In the genomic region with DNA sequence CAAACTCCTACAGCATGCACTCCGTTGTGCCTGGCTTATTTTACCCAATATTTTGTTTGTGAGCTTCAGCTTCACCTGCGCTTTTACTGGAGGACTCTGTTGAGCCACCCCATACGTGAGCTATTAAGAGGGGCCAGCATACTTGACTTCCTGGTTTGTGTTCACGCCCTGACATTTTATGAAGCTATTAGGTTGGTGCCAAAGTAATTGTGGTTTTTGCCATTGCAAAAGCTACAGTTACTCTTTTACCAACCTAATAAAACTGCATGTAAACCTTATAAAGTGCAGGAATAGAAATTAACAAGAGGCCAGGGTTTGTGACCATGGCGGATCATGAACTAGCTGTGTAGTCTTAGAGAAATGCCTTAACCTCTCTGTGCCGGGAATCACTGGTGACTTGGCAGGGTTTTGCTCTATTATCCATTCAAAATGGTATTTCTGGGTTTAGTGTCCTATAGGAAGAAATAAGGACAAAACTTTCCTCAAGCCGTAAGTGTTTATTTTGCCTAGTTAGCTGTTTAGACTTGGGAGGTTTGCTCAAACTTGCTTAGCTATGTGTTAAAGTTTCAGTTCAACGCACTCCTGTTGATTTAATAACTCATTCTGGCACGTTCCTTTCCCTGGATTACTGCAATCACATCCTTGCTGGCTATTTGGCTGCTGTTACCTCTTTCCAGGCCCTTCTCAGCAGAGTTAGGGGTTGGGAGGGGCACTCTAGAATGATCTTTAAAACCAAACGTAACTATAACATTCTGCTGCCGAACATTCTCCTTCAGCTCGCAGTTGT, we compare ENCODE assay signal across 21 cellular contexts.
DNase-seq lines count a peak whose midpoint lies in the region; ATAC-seq and TF ChIP-seq lines count a peak whose summit lies in the region.
"Had no signal": no experiment of that assay in that cellular context is flagged by ENCODE, and none has a peak within 500 bp of the region (broad histone marks: within the 10 kb centered on the region; RNA-seq: fewer than 3 reads in every experiment).

No MANE protein-coding gene starts in this region.

- WGBS in esophagus muscularis mucosa: 59% methylated on average over 12 of the region's 12 CpGs

- no peaks in the 10 kb centered on the region for H3K27me3 ChIP-seq in esophagus muscularis mucosa
- H3K27me3 ChIP-seq: BLaER1 treated with 17β-estradiol and CSF1 and Interleukin-3, amounts not matched to agents 10 nM and 100 nM had no signal

- peak; percentile 4 for DNase-seq in HT-29 (ENCODE audit: low spot score)
- DNase-seq in RWPE1 (ENCODE audit: low spot score): no peak
- DNase-seq in esophagus muscularis mucosa (ENCODE audit: extremely low spot score): peak; percentile 19
- DNase-seq in islet precursor cell: no peak
- DNase-seq in GM10266 (ENCODE audit: extremely low spot score): no peak
- no peak for DNase-seq in activated T-cell treated with anti-CD3 and anti-CD28 coated beads, Interleukin-2, amount 50 U/mL, for 1 hour
- DNase-seq: 8988T; H9; NCI-H1092 treated with DMSO at 0.1 percent for 48 hours; NCI-H1436 treated with DMSO at 0.1 percent for 48 hours; NCI-H2029; NCI-H2171 treated with DMSO at 0.1 percent for 48 hours; NCI-H446; NCI-H774; NK-92 treated with Interleukin-12 subunit alpha and Interleukin-12 subunit beta, amount 100 ng/mL, for 24 hours had no signal

- no peaks in the 10 kb centered on the region for H3K4me1 ChIP-seq in esophagus muscularis mucosa
- H3K4me1 ChIP-seq: BLaER1 treated with 17β-estradiol and CSF1 and Interleukin-3, amounts not matched to agents 10 nM and 100 nM had no signal

- H3K4me3 Mint-ChIP-seq in activated T-helper 17 cell treated with anti-CD3 and anti-CD28 coated beads, Interleukin-2, amount 50 U/mL, for 72 hours: no peak overlapping the region
- H3K4me3 Mint-ChIP-seq: H9 had no signal

- no peak overlapping the region for H3K4me3 ChIP-seq in esophagus muscularis mucosa
- H3K4me3 ChIP-seq: BLaER1 treated with 17β-estradiol and CSF1 and Interleukin-3, amounts not matched to agents 10 nM and 100 nM; K562 had no signal

- peaks cover under 1% of the 10 kb centered on the region for H3K4me1 Mint-ChIP-seq in activated T-helper 17 cell treated with anti-CD3 and anti-CD28 coated beads, Interleukin-2, amount 50 U/mL, for 72 hours

- intact Hi-C loops in esophagus muscularis mucosa (cut with DNase I): no loop called here

- no peak for ATAC-seq in activated T-helper 17 cell treated with anti-CD3 and anti-CD28 coated beads, Interleukin-2, amount 50 U/mL, for 72 hours (replicated peaks)
- ATAC-seq: HepG2, K562, SK-N-SH treated with all-trans-retinoic acid at 6 μM for 48 hours had no signal

- TF ChIP-seq CTCF in C4-2B (conservative IDR thresholded peaks at IDR 0.05) (no peak), RWPE1 (conservative IDR thresholded peaks at IDR 0.05; ENCODE audit: low read depth) (no peak), esophagus muscularis mucosa (IDR thresholded peaks at IDR 0.05) (no peak), GM10266 (IDR thresholded peaks at IDR 0.05; ENCODE audit: control insufficient read depth, insufficient read depth, low read depth, missing control alignments) (no peak)

- CTCF ChIA-PET in RWPE1 (lab: Yijun Ruan, JAX): no interaction called here

- no peak for TF ChIP-seq EP300 in esophagus muscularis mucosa (IDR thresholded peaks at IDR 0.05)

- H3K9me3 Mint-ChIP-seq in activated T-helper 17 cell treated with anti-CD3 and anti-CD28 coated beads, Interleukin-2, amount 50 U/mL, for 72 hours: no peaks in the 10 kb centered on the region
- H3K9me3 Mint-ChIP-seq: H9 had no signal

- no peaks in the 10 kb centered on the region for H3K9me3 ChIP-seq in esophagus muscularis mucosa
- H3K9me3 ChIP-seq: BLaER1 treated with 17β-estradiol and CSF1 and Interleukin-3, amounts not matched to agents 10 nM and 100 nM had no signal

- H3K36me3 ChIP-seq in esophagus muscularis mucosa: no peaks in the 10 kb centered on the region
- H3K36me3 ChIP-seq: BLaER1 treated with 17β-estradiol and CSF1 and Interleukin-3, amounts not matched to agents 10 nM and 100 nM had no signal

- H3K27ac ChIP-seq in C4-2B (0 out of 2 replicates have a peak overlapping the region, but pooled peaks have one; percentile 8), RWPE1 (peak overlapping the region; percentile 42; the same call in 1 of the 2 replicates), esophagus muscularis mucosa (replicated peaks in 1 of 4) (no peak overlapping the region)
- H3K27ac ChIP-seq: BLaER1 treated with 17β-estradiol and CSF1 and Interleukin-3, amounts not matched to agents 10 nM and 100 nM had no signal

- no peak overlapping the region for H3K27ac Mint-ChIP-seq in activated T-helper 17 cell treated with anti-CD3 and anti-CD28 coated beads, Interleukin-2, amount 50 U/mL, for 72 hours
- H3K27ac Mint-ChIP-seq: H9 had no signal

- POLR2A ChIA-PET in RWPE1 (lab: Yijun Ruan, JAX; ENCODE audit: low non-redundant PET): no interaction called here

- H3K27me3 Mint-ChIP-seq in activated T-helper 17 cell treated with anti-CD3 and anti-CD28 coated beads, Interleukin-2, amount 50 U/mL, for 72 hours: no peaks in the 10 kb centered on the region

- no peaks in the 10 kb centered on the region for H3K36me3 Mint-ChIP-seq in activated T-helper 17 cell treated with anti-CD3 and anti-CD28 coated beads, Interleukin-2, amount 50 U/mL, for 72 hours (ENCODE audit: low read depth)

- TF ChIP-seq POLR2A in esophagus muscularis mucosa (IDR thresholded peaks at IDR 0.05; ENCODE audit: low read depth): no peak

Comparison
In these comparisons a context has a peak if more than half of its experiments do, and no peak if none do; other contexts are left out.
1. H3K27ac ChIP-seq: peak in C4-2B (single experiment) and RWPE1 (single experiment); none in esophagus muscularis mucosa (0 of 4).
2. DNase-seq: peak in HT-29 (single experiment) and esophagus muscularis mucosa (single experiment); none in RWPE1 (single experiment), islet precursor cell (single experiment), GM10266 (single experiment) and activated T-cell treated with anti-CD3 and anti-CD28 coated beads, Interleukin-2, amount 50 U/mL, for 1 hour (single experiment).